30 cellular contexts compared by ENCODE assay signal in the genomic region with DNA sequence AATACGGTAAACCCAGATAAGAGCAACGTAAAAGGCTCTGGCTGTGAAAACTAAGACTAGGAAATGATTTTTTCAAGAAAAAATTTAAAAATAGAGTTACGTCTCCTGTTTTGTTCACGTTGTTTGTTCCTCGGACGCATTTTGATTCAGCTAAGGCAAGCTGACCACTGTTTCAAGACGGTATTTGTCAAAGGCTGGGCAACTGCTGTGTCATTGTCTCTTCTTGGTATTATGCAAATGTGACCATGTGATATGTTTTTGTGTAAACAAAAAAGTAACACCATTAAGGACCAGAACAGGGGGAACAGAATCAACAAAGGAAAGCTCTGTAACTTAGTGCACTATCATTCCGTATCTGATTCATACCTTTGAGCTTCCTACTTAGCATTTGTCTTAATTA.
DNase-seq lines count a peak whose midpoint lies in the region; ATAC-seq and TF ChIP-seq lines count a peak whose summit lies in the region.
"Had no signal": no experiment of that assay in that cellular context is flagged by ENCODE, and none has a peak within 500 bp of the region (broad histone marks: within the 10 kb centered on the region; RNA-seq: fewer than 3 reads in every experiment).

No MANE protein-coding gene starts in this region.

- ATAC-seq in GM21447 (IDR thresholded peaks at IDR 0.05; ENCODE audit: unreplicated experiment), result no peak
- ATAC-seq: A549, HepG2, SK-N-SH treated with all-trans-retinoic acid at 6 μM for 48 hours had no signal

- no peak for TF ChIP-seq CTCF in dorsolateral prefrontal cortex (IDR thresholded peaks at IDR 0.05 in 54 of 56, conservative IDR thresholded peaks at IDR 0.05 in 2 of 56; ENCODE audit: low read depth in 1 of 56, partially characterized antibody in 56 of 56)

- H3K27ac ChIP-seq in dorsolateral prefrontal cortex, result no peak overlapping the region
- H3K27ac ChIP-seq: A549, HL-60, SJCRH30 had no signal

- DNase-seq in NCI-H460 (ENCODE audit: extremely low read depth, low read depth) (peak; percentile 92), dorsolateral prefrontal cortex (no peak), medulla oblongata (ENCODE audit: extremely low spot score) (peak; percentile 13), pulmonary artery endothelial cell (ENCODE audit: low read depth, low spot score) (peak; percentile 22), NK-92 (lab: John Stamatoyannopoulos, UW; ENCODE audit: unreplicated experiment) (no peak), RPMI8226 (no peak), SHP77 treated with DMSO at 0.1 percent for 48 hours (lab: John Stamatoyannopoulos, UW) (no peak)
- DNase-seq: AML-193; C1 segment of cervical spinal cord; CD4-positive, alpha-beta memory T cell; DMS 273 treated with DMSO at 0.1 percent for 48 hours; DMS79; EL; GF-D8; H7; Karpas-422; NCI-H1092; NCI-H1436; NCI-H187; NCI-H2081 treated with DMSO at 0.1 percent for 48 hours; NCI-H2171 treated with DMSO at 0.1 percent for 48 hours; NCI-H345; NCI-H524; OCI-M1; SJCRH30 had no signal

- peak overlapping the region in 38 of 59 donors; percentile 1 to 51 (median 25) for H3K4me3 ChIP-seq in dorsolateral prefrontal cortex
- H3K4me3 ChIP-seq: A549, SJCRH30 had no signal

- intact Hi-C loops in dorsolateral prefrontal cortex (cut with DNase I), result no loop called here

- H3K27me3 ChIP-seq in dorsolateral prefrontal cortex, result no peaks in the 10 kb centered on the region
- H3K27me3 ChIP-seq: SJCRH30 had no signal

Comparison
In these comparisons a context has a peak if more than half of its experiments do, and no peak if none do; other contexts are left out.
1. DNase-seq: peak in NCI-H460 (single experiment), medulla oblongata (single experiment) and pulmonary artery endothelial cell (single experiment); none in dorsolateral prefrontal cortex (0 of 10), NK-92 (single experiment), RPMI8226 (single experiment) and SHP77 treated with DMSO at 0.1 percent for 48 hours (single experiment).